10 cellular contexts compared by ENCODE assay signal in the genomic region with DNA sequence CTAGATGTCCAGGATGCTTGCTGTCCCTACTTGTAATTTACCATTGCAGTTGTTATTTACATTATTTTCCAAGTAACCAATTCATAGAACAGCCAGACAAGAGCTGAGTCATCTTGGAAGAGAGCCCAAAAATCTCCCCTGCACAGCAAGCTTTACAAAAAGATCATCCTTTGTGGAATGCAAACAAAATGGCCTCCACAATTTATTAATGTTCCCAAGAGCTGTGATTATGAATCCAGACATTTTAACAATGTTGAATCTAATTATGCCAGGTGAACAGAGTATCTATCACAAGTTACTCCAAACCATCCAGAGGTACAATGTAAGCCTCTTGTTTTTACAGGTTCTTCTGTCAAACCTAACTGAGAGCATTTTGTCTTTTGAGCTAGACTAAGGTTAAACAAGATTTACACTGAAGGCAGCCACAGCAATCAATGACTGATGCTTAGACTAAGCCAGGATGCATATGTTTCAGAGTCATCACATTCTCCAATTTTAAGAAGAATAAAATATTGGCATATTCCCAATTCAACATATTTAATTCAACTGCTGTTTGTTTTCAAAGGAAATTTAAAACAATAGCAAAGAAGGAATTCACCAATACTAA.
A peak's percentile ranks its signal among the peaks of the same experiment; 100 is the strongest.
DNase-seq lines count a peak whose midpoint lies in the region.
"Had no signal": no experiment of that assay in that cellular context is flagged by ENCODE, and none has a peak within 500 bp of the region (broad histone marks: within the 10 kb centered on the region; RNA-seq: fewer than 3 reads in every experiment).

No MANE protein-coding gene starts in this region.

- H3K9me3 ChIP-seq in effector memory CD4-positive, alpha-beta T cell (ENCODE audit: control insufficient read depth, low read length): no peaks in the 10 kb centered on the region

- H3K27ac ChIP-seq in effector memory CD4-positive, alpha-beta T cell (ENCODE audit: insufficient read depth, low read length, poor library complexity, severe bottlenecking): no peak overlapping the region

- no peaks in the 10 kb centered on the region for H3K36me3 ChIP-seq in effector memory CD4-positive, alpha-beta T cell (ENCODE audit: control insufficient read depth, insufficient read depth, low read length)

- H3K4me1 ChIP-seq in effector memory CD4-positive, alpha-beta T cell (ENCODE audit: control insufficient read depth, insufficient read depth, low read length, poor library complexity, severe bottlenecking): no peaks in the 10 kb centered on the region

- no peak overlapping the region for H3K4me3 ChIP-seq in effector memory CD4-positive, alpha-beta T cell (ENCODE audit: insufficient read depth, low read depth, low read length, poor library complexity, severe bottlenecking)

- DNase-seq in DMS153 (lab: John Stamatoyannopoulos, UW) (peak; percentile 41), M059J (ENCODE audit: low read depth) (peak; percentile 87), astrocyte of the hippocampus (ENCODE audit: low read depth, low spot score) (peak; percentile 92), mucosa of gallbladder (ENCODE audit: low spot score) (peak; percentile 30), AML-193 (lab: John Stamatoyannopoulos, UW) (no peak), activated gamma-delta T cell treated with Interleukin-2 at 50 U/mL for 16 hours (no peak)
- DNase-seq in effector memory CD4-positive, alpha-beta T cell: no peak
- no peak for DNase-seq in stimulated activated CD4-positive, alpha-beta T cell treated with anti-CD3 and anti-CD28 coated beads, Interleukin-4, amount 100 ng/mL, for 4 hours
- DNase-seq: NCI-H524 treated with DMSO at 0.1 percent for 48 hours, nephron progenitor cell had no signal

- H3K27me3 ChIP-seq in effector memory CD4-positive, alpha-beta T cell (replicated peaks; ENCODE audit: control insufficient read depth, insufficient read depth, low read length, poor library complexity, severe bottlenecking): no peaks in the 10 kb centered on the region

Comparison
In these comparisons a context has a peak if more than half of its experiments do, and no peak if none do; other contexts are left out.
1. DNase-seq: peak in DMS153 (single experiment), M059J (single experiment), astrocyte of the hippocampus (single experiment) and mucosa of gallbladder (single experiment); none in AML-193 (0 of 2), activated gamma-delta T cell treated with Interleukin-2 at 50 U/mL for 16 hours (single experiment), effector memory CD4-positive, alpha-beta T cell (0 of 3) and stimulated activated CD4-positive, alpha-beta T cell treated with anti-CD3 and anti-CD28 coated beads, Interleukin-4, amount 100 ng/mL, for 4 hours (0 of 2).